In the genomic region with DNA sequence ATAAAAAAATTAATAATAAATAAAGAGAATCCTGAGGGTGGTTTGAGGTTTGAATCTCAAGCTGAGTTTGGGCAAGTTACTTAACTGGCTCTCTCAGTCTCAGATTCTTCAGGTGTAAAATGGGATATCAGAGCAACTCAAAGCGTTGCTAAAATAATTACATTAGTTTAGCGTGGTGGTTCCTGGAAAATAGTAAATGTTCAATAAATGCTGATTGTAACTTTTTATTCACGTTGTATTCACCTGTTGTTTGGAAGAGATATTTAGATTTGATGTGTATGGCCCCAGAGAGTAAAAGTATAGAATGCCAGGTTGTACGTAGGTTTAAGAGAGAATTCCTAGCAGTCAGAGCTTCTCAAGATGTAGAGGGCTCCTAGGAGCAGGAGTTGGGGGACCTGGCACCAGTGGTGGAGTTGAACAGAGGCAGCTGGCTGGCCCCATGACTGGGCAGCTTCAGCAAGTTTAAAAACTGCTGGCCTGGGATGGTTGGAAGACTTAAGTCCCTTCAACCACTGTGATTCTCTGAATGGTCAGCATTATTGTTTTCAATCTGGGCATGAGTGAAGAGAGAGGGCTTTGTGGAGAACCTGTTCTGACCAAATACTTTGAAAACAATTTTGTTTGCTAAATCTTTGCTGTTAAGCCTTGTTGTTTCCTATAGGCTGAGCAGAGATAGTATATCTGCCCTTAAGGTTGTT, we compare ENCODE assay signal across 21 cellular contexts. TPM values are rescaled to one million over a fixed set of nuclear protein-coding genes. Genes with fewer than 3 reads are reported as not detected.
"Had no signal": no experiment of that assay in that cellular context is flagged by ENCODE, and none has a peak within 500 bp of the region (broad histone marks: within the 10 kb centered on the region; RNA-seq: fewer than 3 reads in every experiment).

No MANE protein-coding gene starts in this region.

- H3K9me3 ChIP-seq: gastroesophageal sphincter, lower lobe of right lung, spleen, thyroid gland had no signal

- H3K4me1 ChIP-seq: gastroesophageal sphincter, lower lobe of right lung, thyroid gland had no signal

- H3K27ac Mint-ChIP-seq: activated CD4-positive, alpha-beta memory T cell treated with anti-CD3 and anti-CD28 coated beads for 36 hours; activated CD8-positive, alpha-beta memory T cell treated with anti-CD3 and anti-CD28 coated beads, Interleukin-2, amount 10 ng/mL, durations not matched to agents 7 days and 5 days; activated T-cell treated with anti-CD3 and anti-CD28 coated beads, Interleukin-2, amount 50 U/mL, for 24 hours; dendritic cell treated with granulocyte-macrophage colony-stimulating factor and Interleukin-4, amounts not matched to agents 40 ng/mL and 50 ng/mL, for 4 days; mesothelial cell of epicardium had no signal

- DNase-seq: activated CD4-positive, alpha-beta memory T cell treated with anti-CD3 and anti-CD28 coated beads for 36 hours; activated CD4-positive, alpha-beta T cell treated with anti-CD3 and anti-CD28 coated beads for 1 hour; activated CD8-positive, alpha-beta memory T cell treated with anti-CD3 and anti-CD28 coated beads, Interleukin-2, amount 10 ng/mL, durations not matched to agents 7 days and 5 days; activated effector memory CD4-positive, alpha-beta T cell treated with anti-CD3 and anti-CD28 coated beads, Interleukin-2, amount 50 U/mL, for 16 hours; activated T-cell treated with anti-CD3 and anti-CD28 coated beads, Interleukin-2, amount 50 U/mL, for 24 hours; brain microvascular endothelial cell; cerebellar nuclear complex; erythroblast; left cardiac atrium; lower lobe of right lung; spleen; T-helper 1 cell; thyroid gland had no signal

- H3K27me3 ChIP-seq: brain microvascular endothelial cell, gastroesophageal sphincter, spleen, thyroid gland had no signal

- H3K27ac ChIP-seq: brain microvascular endothelial cell, gastroesophageal sphincter, lower lobe of right lung, spleen, thyroid gland, VCaP had no signal

- H3K4me3 ChIP-seq: gastroesophageal sphincter, lower lobe of right lung, spleen, thyroid gland had no signal

- H3K4me3 Mint-ChIP-seq: activated CD4-positive, alpha-beta memory T cell treated with anti-CD3 and anti-CD28 coated beads for 36 hours; activated CD8-positive, alpha-beta memory T cell treated with anti-CD3 and anti-CD28 coated beads, Interleukin-2, amount 10 ng/mL, durations not matched to agents 7 days and 5 days; activated naive CD4-positive, alpha-beta T cell treated with anti-CD3 and anti-CD28 coated beads, Interleukin-2, amount 50 U/mL, for 24 hours; activated T-cell treated with anti-CD3 and anti-CD28 coated beads, Interleukin-2, amount 50 U/mL, for 24 hours; dendritic cell treated with granulocyte-macrophage colony-stimulating factor and Interleukin-4, amounts not matched to agents 40 ng/mL and 50 ng/mL, for 4 days; mesothelial cell of epicardium; neural crest cell had no signal

- H3K27me3 Mint-ChIP-seq: activated CD4-positive, alpha-beta memory T cell treated with anti-CD3 and anti-CD28 coated beads for 36 hours; activated CD8-positive, alpha-beta memory T cell treated with anti-CD3 and anti-CD28 coated beads, Interleukin-2, amount 10 ng/mL, durations not matched to agents 7 days and 5 days; activated naive CD4-positive, alpha-beta T cell treated with anti-CD3 and anti-CD28 coated beads, Interleukin-2, amount 50 U/mL, for 24 hours; activated T-cell treated with anti-CD3 and anti-CD28 coated beads, Interleukin-2, amount 50 U/mL, for 24 hours; dendritic cell treated with granulocyte-macrophage colony-stimulating factor and Interleukin-4, amounts not matched to agents 40 ng/mL and 50 ng/mL, for 4 days had no signal

- ATAC-seq: activated CD8-positive, alpha-beta memory T cell treated with anti-CD3 and anti-CD28 coated beads, Interleukin-2, amount 10 ng/mL, durations not matched to agents 7 days and 5 days; gastroesophageal sphincter; left cardiac atrium; lower lobe of right lung; sciatic nerve had no signal

- H3K4me1 Mint-ChIP-seq: mesothelial cell of epicardium had no signal

- H3K9me3 Mint-ChIP-seq: activated CD4-positive, alpha-beta memory T cell treated with anti-CD3 and anti-CD28 coated beads for 36 hours; activated naive CD4-positive, alpha-beta T cell treated with anti-CD3 and anti-CD28 coated beads, Interleukin-2, amount 50 U/mL, for 24 hours; activated T-cell treated with anti-CD3 and anti-CD28 coated beads, Interleukin-2, amount 50 U/mL, for 24 hours; dendritic cell treated with granulocyte-macrophage colony-stimulating factor and Interleukin-4, amounts not matched to agents 40 ng/mL and 50 ng/mL, for 4 days; mesothelial cell of epicardium; neural crest cell had no signal

RNA-seq across cellular contexts. Expression of a gene that starts 26.9 kb away (rescaled TPM):
- total RNA-seq: urinary bladder had no signal
